1 cellular context compared by ENCODE assay signal in the genomic region with DNA sequence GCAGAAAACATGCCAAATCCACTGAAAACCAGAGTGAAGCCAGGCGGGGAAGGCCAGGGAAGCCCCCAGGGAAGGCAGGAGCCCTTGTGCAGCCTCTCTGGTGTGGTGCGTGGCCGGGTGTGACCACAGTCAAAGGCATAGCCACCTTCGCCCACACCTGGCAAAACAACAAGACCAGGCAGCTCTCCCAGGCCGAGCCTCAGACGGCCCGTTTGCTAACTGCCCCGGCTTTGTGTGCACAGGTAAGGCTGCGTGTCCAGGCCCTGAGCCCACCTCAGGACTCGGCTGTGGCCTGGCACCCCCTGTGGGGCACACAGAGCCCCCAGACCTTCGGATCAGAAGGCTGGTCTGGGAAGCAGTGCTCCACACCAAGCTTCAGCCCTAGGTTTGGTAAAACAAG.
TF ChIP-seq lines count a peak whose summit lies in the region.

No MANE protein-coding gene starts in this region.

TF ChIP-seq in H1, 55 proteins besides CTCF, POLR2A, EP300 and RAD21:
- TF ChIP-seq CHD1 (IDR thresholded peaks at IDR 0.05; ENCODE audit: low read depth, low read length) (no peak), PHF8 (conservative IDR thresholded peaks at IDR 0.05; ENCODE audit: low read depth, low read length) (no peak), SRF (IDR thresholded peaks at IDR 0.05; ENCODE audit: low read depth, low read length) (no peak), GABPA (IDR thresholded peaks at IDR 0.05; ENCODE audit: borderline replicate concordance, insufficient read depth, low read length) (no peak), KDM4A (IDR thresholded peaks at IDR 0.05; ENCODE audit: low read depth, low read length, severe bottlenecking) (no peak), SIN3A (conservative IDR thresholded peaks at IDR 0.05 in 1 of 2, IDR thresholded peaks at IDR 0.05 in 1 of 2; ENCODE audit: low read depth in 1 of 2, low read length in 2 of 2) (no peak), TCF12 (IDR thresholded peaks at IDR 0.05; ENCODE audit: low read depth, low read length) (no peak), MAFK (IDR thresholded peaks at IDR 0.05; ENCODE audit: low read depth, low read length) (no peak), HDAC2 (IDR thresholded peaks at IDR 0.05; ENCODE audit: borderline replicate concordance in 1 of 2, low read depth in 2 of 2, low read length in 2 of 2) (no peak), BCL11A (IDR thresholded peaks at IDR 0.05; ENCODE audit: low read depth in 2 of 2, low read length in 2 of 2) (no peak), RXRA (IDR thresholded peaks at IDR 0.05; ENCODE audit: insufficient read depth, low read depth, low read length) (no peak), SAP30 (IDR thresholded peaks at IDR 0.05; ENCODE audit: insufficient read depth, insufficient replicate concordance, low read length) (no peak)
- TF ChIP-seq, protein P1, sequence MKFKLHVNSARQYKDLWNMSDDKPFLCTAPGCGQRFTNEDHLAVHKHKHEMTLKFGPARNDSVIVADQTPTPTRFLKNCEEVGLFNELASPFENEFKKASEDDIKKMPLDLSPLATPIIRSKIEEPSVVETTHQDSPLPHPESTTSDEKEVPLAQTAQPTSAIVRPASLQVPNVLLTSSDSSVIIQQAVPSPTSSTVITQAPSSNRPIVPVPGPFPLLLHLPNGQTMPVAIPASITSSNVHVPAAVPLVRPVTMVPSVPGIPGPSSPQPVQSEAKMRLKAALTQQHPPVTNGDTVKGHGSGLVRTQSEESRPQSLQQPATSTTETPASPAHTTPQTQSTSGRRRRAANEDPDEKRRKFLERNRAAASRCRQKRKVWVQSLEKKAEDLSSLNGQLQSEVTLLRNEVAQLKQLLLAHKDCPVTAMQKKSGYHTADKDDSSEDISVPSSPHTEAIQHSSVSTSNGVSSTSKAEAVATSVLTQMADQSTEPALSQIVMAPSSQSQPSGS (IDR thresholded peaks at IDR 0.05; ENCODE audit: low read length) = no peak
- TF ChIP-seq, protein P2, sequence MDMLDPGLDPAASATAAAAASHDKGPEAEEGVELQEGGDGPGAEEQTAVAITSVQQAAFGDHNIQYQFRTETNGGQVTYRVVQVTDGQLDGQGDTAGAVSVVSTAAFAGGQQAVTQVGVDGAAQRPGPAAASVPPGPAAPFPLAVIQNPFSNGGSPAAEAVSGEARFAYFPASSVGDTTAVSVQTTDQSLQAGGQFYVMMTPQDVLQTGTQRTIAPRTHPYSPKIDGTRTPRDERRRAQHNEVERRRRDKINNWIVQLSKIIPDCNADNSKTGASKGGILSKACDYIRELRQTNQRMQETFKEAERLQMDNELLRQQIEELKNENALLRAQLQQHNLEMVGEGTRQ (IDR thresholded peaks at IDR 0.05; ENCODE audit: low read length) = no peak
